ENCODE assay signal across 8 cellular contexts in genomic region chr5:50438060-50438459, GRCh38. TPM values are rescaled to one million over a fixed set of nuclear protein-coding genes. Genes with fewer than 3 reads are reported as not detected.
DNase-seq lines count a peak whose midpoint lies in the region; ATAC-seq and TF ChIP-seq lines count a peak whose summit lies in the region.
"Not testable (repeated sequence)": the region's sequence is repeated elsewhere in the genome, so short reads cannot be mapped to it uniquely, and the experiment has no call there.

No MANE protein-coding gene starts in this region.

- H3K27me3 Mint-ChIP-seq in CD8-positive, alpha-beta T cell (ENCODE audit: low read depth); IgD-negative memory B cell; activated CD8-positive, alpha-beta T cell treated with anti-CD3 and anti-CD28 coated beads for 36 hours; activated naive CD8-positive, alpha-beta T cell treated with anti-CD3 and anti-CD28 coated beads, Interleukin-2, amount 10 ng/mL, durations not matched to agents 7 days and 5 days; memory B cell; stimulated activated naive CD8-positive, alpha-beta T cell treated with anti-CD3 and anti-CD28 coated beads, Interleukin-15, Interleukin-2, amounts not matched to agents 100 ng/mL and 50 ng/mL, for 24 hours: not testable (repeated sequence)

- H3F3A ChIP-seq in SU-DHL-6 (ENCODE audit: insufficient read depth), result peaks cover 28% of the 10 kb centered on the region

- not testable (repeated sequence) for H3K9me2 ChIP-seq in SU-DHL-6 (replicated peaks; ENCODE audit: insufficient read depth, low read length)

- POLR2A ChIA-PET in CD8-positive, alpha-beta T cell (lab: Charles Lee); activated CD8-positive, alpha-beta T cell treated with anti-CD3 and anti-CD28 coated beads for 36 hours (lab: Charles Lee); activated naive CD8-positive, alpha-beta T cell treated with anti-CD3 and anti-CD28 coated beads, Interleukin-2, amount 10 ng/mL, durations not matched to agents 7 days and 5 days (lab: Charles Lee): not testable (repeated sequence)

- not testable (repeated sequence) for TF ChIP-seq CTCF in CD8-positive, alpha-beta T cell (IDR thresholded peaks at IDR 0.05); SU-DHL-6 (IDR thresholded peaks at IDR 0.05; ENCODE audit: insufficient read depth, low read length, poor library complexity, severe bottlenecking); activated CD8-positive, alpha-beta T cell treated with anti-CD3 and anti-CD28 coated beads for 36 hours (IDR thresholded peaks at IDR 0.05)

- not testable (repeated sequence) for H3K36me3 ChIP-seq in CD8-positive, alpha-beta T cell (ENCODE audit: insufficient read depth, low read length); SU-DHL-6 (ENCODE audit: low read length)

- DNase-seq in CD8-positive, alpha-beta T cell; activated CD8-positive, alpha-beta T cell treated with anti-CD3 and anti-CD28 coated beads for 36 hours; activated naive CD8-positive, alpha-beta T cell treated with anti-CD3 and anti-CD28 coated beads, Interleukin-2, amount 10 ng/mL, durations not matched to agents 7 days and 5 days; memory B cell (ENCODE audit: low spot score in 2 of 2): not testable (repeated sequence)
- DNase-seq in NCI-H69 (lab: John Stamatoyannopoulos, UW), result peak; percentile 3

- peaks cover 82% of the 10 kb centered on the region for H3K4me1 Mint-ChIP-seq in CD8-positive, alpha-beta T cell (ENCODE audit: low read depth)
- H3K4me1 Mint-ChIP-seq in IgD-negative memory B cell (peaks cover 48 to 53% (median 50%) of the 10 kb centered on the region in 3 donors), memory B cell (peaks cover 44% of the 10 kb centered on the region)
- peaks cover 72% of the 10 kb centered on the region for H3K4me1 Mint-ChIP-seq in activated CD8-positive, alpha-beta T cell treated with anti-CD3 and anti-CD28 coated beads for 36 hours (ENCODE audit: low read depth)
- peaks cover 52% of the 10 kb centered on the region for H3K4me1 Mint-ChIP-seq in activated naive CD8-positive, alpha-beta T cell treated with anti-CD3 and anti-CD28 coated beads, Interleukin-2, amount 10 ng/mL, durations not matched to agents 7 days and 5 days
- peaks cover 85% of the 10 kb centered on the region for H3K4me1 Mint-ChIP-seq in stimulated activated naive CD8-positive, alpha-beta T cell treated with anti-CD3 and anti-CD28 coated beads, Interleukin-15, Interleukin-2, amounts not matched to agents 100 ng/mL and 50 ng/mL, for 24 hours (ENCODE audit: low read depth)

- CTCF ChIA-PET in CD8-positive, alpha-beta T cell (lab: Charles Lee); activated CD8-positive, alpha-beta T cell treated with anti-CD3 and anti-CD28 coated beads for 36 hours (lab: Charles Lee): not testable (repeated sequence)

- intact Hi-C loops in CD8-positive, alpha-beta T cell (cut with DNase I, micrococcal nuclease), result not testable (repeated sequence)
- intact Hi-C loops in activated CD8-positive, alpha-beta T cell treated with anti-CD3 and anti-CD28 coated beads for 36 hours (cut with micrococcal nuclease), result loop anchor here (10.0 kb wide), 1 partner anchor 307 kb away; no protein-coding TSS in a partner anchor

- not testable (repeated sequence) for ATAC-seq in CD8-positive, alpha-beta T cell; activated CD8-positive, alpha-beta T cell treated with anti-CD3 and anti-CD28 coated beads for 36 hours; activated naive CD8-positive, alpha-beta T cell treated with anti-CD3 and anti-CD28 coated beads, Interleukin-2, amount 10 ng/mL, durations not matched to agents 7 days and 5 days (ENCODE audit: low read depth); memory B cell (ENCODE audit: low read depth)

- peaks cover 62% of the 10 kb centered on the region for H3K4me1 ChIP-seq in CD8-positive, alpha-beta T cell (ENCODE audit: insufficient read depth, low read length)

- not testable (repeated sequence) for H3K9me3 ChIP-seq in CD8-positive, alpha-beta T cell (ENCODE audit: low read length); SU-DHL-6 (ENCODE audit: insufficient read depth, low read length)

- H3K4me2 ChIP-seq in SU-DHL-6 (ENCODE audit: low read depth, low read length, poor library complexity, severe bottlenecking), result peak overlapping the region; percentile 87

- not testable (repeated sequence) for H3K4me3 ChIP-seq in CD8-positive, alpha-beta T cell (ENCODE audit: low read depth, low read length); SU-DHL-6 (ENCODE audit: insufficient read depth, low read length, poor library complexity, severe bottlenecking)

- H3K4me3 Mint-ChIP-seq in CD8-positive, alpha-beta T cell, result peak overlapping the region; percentile 69
- peak overlapping the region in 3 of 4 donors; percentile 55 to 90 (median 82) for H3K4me3 Mint-ChIP-seq in IgD-negative memory B cell
- peak overlapping the region; percentile 40 for H3K4me3 Mint-ChIP-seq in activated CD8-positive, alpha-beta T cell treated with anti-CD3 and anti-CD28 coated beads for 36 hours
- peak overlapping the region; percentile 54 for H3K4me3 Mint-ChIP-seq in activated naive CD8-positive, alpha-beta T cell treated with anti-CD3 and anti-CD28 coated beads, Interleukin-2, amount 10 ng/mL, durations not matched to agents 7 days and 5 days
- peak overlapping the region; percentile 17 for H3K4me3 Mint-ChIP-seq in memory B cell
- H3K4me3 Mint-ChIP-seq in stimulated activated naive CD8-positive, alpha-beta T cell treated with anti-CD3 and anti-CD28 coated beads, Interleukin-15, Interleukin-2, amounts not matched to agents 100 ng/mL and 50 ng/mL, for 24 hours, result peak overlapping the region; percentile 49

- H3K27ac Mint-ChIP-seq in CD8-positive, alpha-beta T cell, result peak overlapping the region; percentile 8
- peak overlapping the region in 1 of 3 donors; percentile 37 for H3K27ac Mint-ChIP-seq in IgD-negative memory B cell
- H3K27ac Mint-ChIP-seq in activated CD8-positive, alpha-beta T cell treated with anti-CD3 and anti-CD28 coated beads for 36 hours; memory B cell; stimulated activated naive CD8-positive, alpha-beta T cell treated with anti-CD3 and anti-CD28 coated beads, Interleukin-15, Interleukin-2, amounts not matched to agents 100 ng/mL and 50 ng/mL, for 24 hours: not testable (repeated sequence)
- peak overlapping the region; percentile 17 for H3K27ac Mint-ChIP-seq in activated naive CD8-positive, alpha-beta T cell treated with anti-CD3 and anti-CD28 coated beads, Interleukin-2, amount 10 ng/mL, durations not matched to agents 7 days and 5 days

- not testable (repeated sequence) for H3K9ac ChIP-seq in SU-DHL-6 (ENCODE audit: low read length)

- H3K36me3 Mint-ChIP-seq in CD8-positive, alpha-beta T cell, result peaks cover 21% of the 10 kb centered on the region
- H3K36me3 Mint-ChIP-seq in IgD-negative memory B cell, memory B cell: not testable (repeated sequence)
- peaks cover 16% of the 10 kb centered on the region for H3K36me3 Mint-ChIP-seq in activated CD8-positive, alpha-beta T cell treated with anti-CD3 and anti-CD28 coated beads for 36 hours (ENCODE audit: low read depth)
- peaks cover 24% of the 10 kb centered on the region for H3K36me3 Mint-ChIP-seq in activated naive CD8-positive, alpha-beta T cell treated with anti-CD3 and anti-CD28 coated beads, Interleukin-2, amount 10 ng/mL, durations not matched to agents 7 days and 5 days
- peaks cover 16% of the 10 kb centered on the region for H3K36me3 Mint-ChIP-seq in stimulated activated naive CD8-positive, alpha-beta T cell treated with anti-CD3 and anti-CD28 coated beads, Interleukin-15, Interleukin-2, amounts not matched to agents 100 ng/mL and 50 ng/mL, for 24 hours (ENCODE audit: low read depth)

- H2AFZ ChIP-seq in SU-DHL-6 (ENCODE audit: low read depth, low read length, severe bottlenecking), result not testable (repeated sequence)

- not testable (repeated sequence) for H4K20me1 ChIP-seq in SU-DHL-6 (ENCODE audit: low read depth, low read length)

- H3K9me3 Mint-ChIP-seq in CD8-positive, alpha-beta T cell; IgD-negative memory B cell; activated CD8-positive, alpha-beta T cell treated with anti-CD3 and anti-CD28 coated beads for 36 hours; activated naive CD8-positive, alpha-beta T cell treated with anti-CD3 and anti-CD28 coated beads, Interleukin-2, amount 10 ng/mL, durations not matched to agents 7 days and 5 days; memory B cell; stimulated activated naive CD8-positive, alpha-beta T cell treated with anti-CD3 and anti-CD28 coated beads, Interleukin-15, Interleukin-2, amounts not matched to agents 100 ng/mL and 50 ng/mL, for 24 hours: not testable (repeated sequence)

- not testable (repeated sequence) for H3K27me3 ChIP-seq in CD8-positive, alpha-beta T cell (ENCODE audit: insufficient read depth, low read length); SU-DHL-6 (ENCODE audit: low read length)

- not testable (repeated sequence) for H3K27ac ChIP-seq in CD8-positive, alpha-beta T cell (ENCODE audit: low read depth, low read length); SU-DHL-6 (ENCODE audit: low read depth, low read length)

- H3K79me2 ChIP-seq in SU-DHL-6 (ENCODE audit: insufficient read depth, low read length), result peaks cover 73% of the 10 kb centered on the region

RNA-seq across cellular contexts. Expression of gene EMB, which starts 3.0 kb away (rescaled TPM):
- total RNA-seq in CD8-positive, alpha-beta T cell, result 100 to 1,000 TPM; 122 to 145 TPM
- 96.3 TPM for polyA plus RNA-seq in IgD-negative memory B cell
- 10 to 100 TPM; 55.7 to 67.1 TPM for total RNA-seq in activated CD8-positive, alpha-beta T cell treated with anti-CD3 and anti-CD28 coated beads for 36 hours
- total RNA-seq in activated naive CD8-positive, alpha-beta T cell treated with anti-CD3 and anti-CD28 coated beads, Interleukin-2, amount 10 ng/mL, durations not matched to agents 7 days and 5 days, result 100 to 1,000 TPM; 188 to 203 TPM

Comparison
In these comparisons a context has a peak if more than half of its experiments do, and no peak if none do; other contexts are left out.
1. H3K4me3 Mint-ChIP-seq: peak in every context shown above with its lines; median percentile 82 in IgD-negative memory B cell; 69 in CD8-positive, alpha-beta T cell; 54 in activated naive CD8-positive, alpha-beta T cell treated with anti-CD3 and anti-CD28 coated beads, Interleukin-2, amount 10 ng/mL, durations not matched to agents 7 days and 5 days; 49 in stimulated activated naive CD8-positive, alpha-beta T cell treated with anti-CD3 and anti-CD28 coated beads, Interleukin-15, Interleukin-2, amounts not matched to agents 100 ng/mL and 50 ng/mL, for 24 hours; 40 in activated CD8-positive, alpha-beta T cell treated with anti-CD3 and anti-CD28 coated beads for 36 hours; 17 in memory B cell.